9 cellular contexts compared by ENCODE assay signal in genomic region chr19:21604941-21605548, GRCh38.
DNase-seq lines count a peak whose midpoint lies in the region; ATAC-seq, FAIRE-seq and TF ChIP-seq lines count a peak whose summit lies in the region.
"Had no signal": no experiment of that assay in that cellular context is flagged by ENCODE, and none has a peak within 500 bp of the region (broad histone marks: within the 10 kb centered on the region; RNA-seq: fewer than 3 reads in every experiment).

No MANE protein-coding gene starts in this region.

- TF ChIP-seq CTCF in astrocyte (IDR thresholded peaks at IDR 0.05; ENCODE audit: insufficient read depth, low read depth, low read length), result no peak

- no peak overlapping the region for H3K27ac Mint-ChIP-seq in T-helper 1 cell treated with Interleukin-12 subunit alpha and Interleukin-12 subunit beta and Interleukin-4 antibody, amounts not matched to agents 30 μg/mL and 1 μg/mL, for 36 hours
- peak overlapping the region; percentile 81 for H3K27ac Mint-ChIP-seq in astrocyte (ENCODE audit: unreplicated experiment)

- no peaks in the 10 kb centered on the region for H3K79me2 ChIP-seq in astrocyte (ENCODE audit: insufficient read depth, low read length)

- no peak for FAIRE-seq in astrocyte (lab: Jason Lieb, UNC)

- H3K9me3 ChIP-seq in astrocyte (ENCODE audit: insufficient read depth, low read depth, low read length) (no peaks in the 10 kb centered on the region), thymus (ENCODE audit: control insufficient read depth) (no peaks in the 10 kb centered on the region)
- H3K9me3 ChIP-seq: SJSA1 had no signal

- WGBS in thymus, result 78% methylated on average over 12 of the region's 12 CpGs

- H2AFZ ChIP-seq in astrocyte (ENCODE audit: low read depth, low read length), result peak overlapping the region; percentile 49

- no peaks in the 10 kb centered on the region for H3K27me3 ChIP-seq in astrocyte (ENCODE audit: insufficient read depth, low read length)
- no peaks in the 10 kb centered on the region for H3K27me3 ChIP-seq in thymus (ENCODE audit: control insufficient read depth, insufficient read depth)
- H3K27me3 ChIP-seq: SJSA1 had no signal

- H3K4me3 ChIP-seq in astrocyte (ENCODE audit: insufficient read depth, low read depth, low read length) (peak overlapping the region; percentile 33), thymus (ENCODE audit: low read length) (peak overlapping the region; percentile 48)
- H3K4me3 ChIP-seq: SJSA1 had no signal

- H3K27me3 Mint-ChIP-seq in T-helper 1 cell treated with Interleukin-12 subunit alpha and Interleukin-12 subunit beta and Interleukin-4 antibody, amounts not matched to agents 30 μg/mL and 1 μg/mL, for 36 hours (ENCODE audit: low read depth), result no peaks in the 10 kb centered on the region
- H3K27me3 Mint-ChIP-seq in astrocyte (ENCODE audit: low read depth, unreplicated experiment), result no peaks in the 10 kb centered on the region

- peaks cover 48% of the 10 kb centered on the region for H3K9me3 Mint-ChIP-seq in T-helper 1 cell treated with Interleukin-12 subunit alpha and Interleukin-12 subunit beta and Interleukin-4 antibody, amounts not matched to agents 30 μg/mL and 1 μg/mL, for 36 hours
- peaks cover 3% of the 10 kb centered on the region for H3K9me3 Mint-ChIP-seq in astrocyte (ENCODE audit: unreplicated experiment)

- H4K20me1 ChIP-seq in astrocyte (ENCODE audit: insufficient read depth, low read length), result no peaks in the 10 kb centered on the region

- no peak overlapping the region for H3K27ac ChIP-seq in astrocyte (ENCODE audit: low read depth, low read length)
- H3K27ac ChIP-seq in thymus (ENCODE audit: low read depth), result peak overlapping the region; percentile 80
- H3K27ac ChIP-seq: SJSA1 had no signal

- H3K4me2 ChIP-seq in astrocyte (ENCODE audit: low read length), result peak overlapping the region; percentile 77

- ATAC-seq in left lobe of liver (peak; percentile 76), GM21529 (IDR thresholded peaks at IDR 0.05; ENCODE audit: unreplicated experiment) (no peak), HG03280 (IDR thresholded peaks at IDR 0.05; ENCODE audit: unreplicated experiment) (no peak), GM21390 (IDR thresholded peaks at IDR 0.05; ENCODE audit: unreplicated experiment) (no peak)

- H3K4me3 Mint-ChIP-seq in T-helper 1 cell treated with Interleukin-12 subunit alpha and Interleukin-12 subunit beta and Interleukin-4 antibody, amounts not matched to agents 30 μg/mL and 1 μg/mL, for 36 hours, result peak overlapping the region; percentile 74
- peak overlapping the region; percentile 75 for H3K4me3 Mint-ChIP-seq in astrocyte (ENCODE audit: unreplicated experiment)

- H3K9ac ChIP-seq in astrocyte (ENCODE audit: low read length), result peak overlapping the region; percentile 30

- peaks cover 11% of the 10 kb centered on the region for H3K4me1 Mint-ChIP-seq in T-helper 1 cell treated with Interleukin-12 subunit alpha and Interleukin-12 subunit beta and Interleukin-4 antibody, amounts not matched to agents 30 μg/mL and 1 μg/mL, for 36 hours (ENCODE audit: low read depth)
- peaks cover 7% of the 10 kb centered on the region for H3K4me1 Mint-ChIP-seq in astrocyte (ENCODE audit: low read depth, unreplicated experiment)

- H3K36me3 ChIP-seq in astrocyte (ENCODE audit: insufficient read depth, low read length) (no peaks in the 10 kb centered on the region), thymus (ENCODE audit: control insufficient read depth, insufficient read depth) (no peaks in the 10 kb centered on the region)
- H3K36me3 ChIP-seq: SJSA1 had no signal

- no peaks in the 10 kb centered on the region for H3K4me1 ChIP-seq in astrocyte (ENCODE audit: insufficient read depth, low read length)
- H3K4me1 ChIP-seq in thymus (ENCODE audit: control insufficient read depth, insufficient read depth, low read length), result peaks cover 4% of the 10 kb centered on the region
- H3K4me1 ChIP-seq: SJSA1 had no signal

- no peaks in the 10 kb centered on the region for H3K36me3 Mint-ChIP-seq in T-helper 1 cell treated with Interleukin-12 subunit alpha and Interleukin-12 subunit beta and Interleukin-4 antibody, amounts not matched to agents 30 μg/mL and 1 μg/mL, for 36 hours (ENCODE audit: low read depth)
- H3K36me3 Mint-ChIP-seq in astrocyte (ENCODE audit: low read depth, unreplicated experiment), result no peaks in the 10 kb centered on the region

- no peak for DNase-seq in T-helper 1 cell
- DNase-seq in astrocyte (ENCODE audit: low read depth), result peak; percentile 13
- DNase-seq in left lobe of liver (ENCODE audit: low spot score), result no peak
